Comparison of ENCODE assay signal across 2 cellular contexts in genomic region chr20:13428684-13429083, GRCh38.
TF ChIP-seq lines count a peak whose summit lies in the region.

No MANE protein-coding gene starts in this region.

TF ChIP-seq in GM23338, 12 proteins besides CTCF, POLR2A, EP300 and RAD21:
- TF ChIP-seq REST (IDR thresholded peaks at IDR 0.05; ENCODE audit: unreplicated experiment) = no peak
- no peak for TF ChIP-seq POLR2AphosphoS5 (IDR thresholded peaks at IDR 0.05; ENCODE audit: low read depth)
- no peak for TF ChIP-seq NANOG (IDR thresholded peaks at IDR 0.05; ENCODE audit: borderline replicate concordance)
- no peak for TF ChIP-seq ZNF462 (CRISPR knock-in tag; IDR thresholded peaks at IDR 0.05)
- no peak for TF ChIP-seq ZNF114 (CRISPR knock-in tag; IDR thresholded peaks at IDR 0.05)
- no peak for TF ChIP-seq ZNF331 (CRISPR knock-in tag; IDR thresholded peaks at IDR 0.05; ENCODE audit: low read depth)
- no peak for TF ChIP-seq EZH2phosphoT487 (IDR thresholded peaks at IDR 0.05; ENCODE audit: unreplicated experiment)
- TF ChIP-seq ETS1 (IDR thresholded peaks at IDR 0.05) = no peak
- no peak for TF ChIP-seq EZH2 (IDR thresholded peaks at IDR 0.05; ENCODE audit: low read depth, unreplicated experiment)
- no peak for TF ChIP-seq CREB1 (CRISPR knock-in tag; IDR thresholded peaks at IDR 0.05; ENCODE audit: low read depth)
- no peak for TF ChIP-seq JUNB (IDR thresholded peaks at IDR 0.05; ENCODE audit: unreplicated experiment)
- TF ChIP-seq STAT1 (IDR thresholded peaks at IDR 0.05; ENCODE audit: unreplicated experiment) = no peak

TF ChIP-seq in WTC11, 78 proteins besides CTCF, POLR2A, EP300 and RAD21 (continued from another document):
- no peak for TF ChIP-seq AFF4 (CRISPR knock-in tag; IDR thresholded peaks at IDR 0.05; ENCODE audit: borderline replicate concordance)
- no peak for TF ChIP-seq ESRRA (CRISPR knock-in tag; IDR thresholded peaks at IDR 0.05; ENCODE audit: borderline replicate concordance)
- TF ChIP-seq RORB (CRISPR knock-in tag; IDR thresholded peaks at IDR 0.05) = no peak
- TF ChIP-seq ERG (CRISPR knock-in tag; IDR thresholded peaks at IDR 0.05) = no peak
- TF ChIP-seq ZSCAN18 (CRISPR knock-in tag; IDR thresholded peaks at IDR 0.05) = no peak
- TF ChIP-seq ARID4B (CRISPR knock-in tag; IDR thresholded peaks at IDR 0.05; ENCODE audit: borderline replicate concordance) = no peak
- no peak for TF ChIP-seq ZNF263 (CRISPR knock-in tag; IDR thresholded peaks at IDR 0.05; ENCODE audit: low read depth)
- no peak for TF ChIP-seq PRRX2 (CRISPR knock-in tag; IDR thresholded peaks at IDR 0.05)
- no peak for TF ChIP-seq MAX (CRISPR knock-in tag; IDR thresholded peaks at IDR 0.05)
- TF ChIP-seq TEAD4 (CRISPR knock-in tag; IDR thresholded peaks at IDR 0.05) = no peak
- TF ChIP-seq MXD4 (CRISPR knock-in tag; IDR thresholded peaks at IDR 0.05; ENCODE audit: borderline replicate concordance) = no peak
- TF ChIP-seq MLX (CRISPR knock-in tag; IDR thresholded peaks at IDR 0.05) = no peak
